In the genomic region with DNA sequence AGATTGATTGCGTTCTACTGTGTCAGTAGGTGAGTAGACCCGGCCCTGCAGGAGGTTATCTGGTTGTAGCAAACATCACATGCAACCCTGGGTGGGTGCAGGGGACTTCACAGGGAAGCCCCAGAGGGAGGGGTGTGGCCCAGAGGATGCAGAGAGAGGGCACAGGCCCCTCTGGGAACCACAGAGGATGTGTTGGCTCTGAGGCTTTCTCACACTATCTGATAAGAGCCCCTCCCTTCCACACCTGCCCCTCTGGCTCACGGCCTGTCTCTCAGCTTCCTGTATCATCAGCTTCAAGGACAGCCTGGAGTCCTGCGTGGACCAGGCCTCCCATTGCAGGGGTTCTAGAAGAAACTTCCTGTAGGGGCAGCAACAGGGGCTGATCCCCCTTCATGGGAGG, we compare ENCODE assay signal across 8 cellular contexts.
DNase-seq lines count a peak whose midpoint lies in the region; ATAC-seq, FAIRE-seq and TF ChIP-seq lines count a peak whose summit lies in the region.

No MANE protein-coding gene starts in this region.

- CTCF ChIA-PET in activated CD8-positive, alpha-beta T cell treated with anti-CD3 and anti-CD28 coated beads for 36 hours (lab: Charles Lee): interaction anchor here (0.7 to 4.4 kb wide), 6 partner anchors 12 to 65 kb away, joined by 3 to 38 read pairs (median 4); no protein-coding TSS in a partner anchor

- intact Hi-C loops in activated CD8-positive, alpha-beta T cell treated with anti-CD3 and anti-CD28 coated beads for 36 hours (cut with micrococcal nuclease): loop anchor here (5.0 kb wide), 1 partner anchor 37 kb away; no protein-coding TSS in a partner anchor

- FAIRE-seq in GM18507 (lab: Jason Lieb, UNC): peak; percentile 94

- peaks cover 49% of the 10 kb centered on the region for H3K4me1 Mint-ChIP-seq in activated CD8-positive, alpha-beta T cell treated with anti-CD3 and anti-CD28 coated beads for 36 hours (ENCODE audit: low read depth)

- POLR2A ChIA-PET in activated CD8-positive, alpha-beta T cell treated with anti-CD3 and anti-CD28 coated beads for 36 hours (lab: Charles Lee): interaction anchor here (0.6 to 2.1 kb wide), 2 partner anchors 36 to 64 kb away, joined by 5 to 9 read pairs; no protein-coding TSS in a partner anchor

- peaks cover 2% of the 10 kb centered on the region for H3K9me3 Mint-ChIP-seq in activated CD8-positive, alpha-beta T cell treated with anti-CD3 and anti-CD28 coated beads for 36 hours

- peak; percentile 66 for ATAC-seq in HG02943 (IDR thresholded peaks at IDR 0.05; ENCODE audit: low read depth, unreplicated experiment)
- peak; percentile 95 for ATAC-seq in activated CD8-positive, alpha-beta T cell treated with anti-CD3 and anti-CD28 coated beads for 36 hours
- no peak for ATAC-seq in HG03520 (IDR thresholded peaks at IDR 0.05; ENCODE audit: unreplicated experiment)

- no peaks in the 10 kb centered on the region for H3K4me1 ChIP-seq in HAP-1

- peak overlapping the region; percentile 38 for H3K4me3 Mint-ChIP-seq in activated CD8-positive, alpha-beta T cell treated with anti-CD3 and anti-CD28 coated beads for 36 hours

- H3K36me3 ChIP-seq in HAP-1 (replicated peaks): no peaks in the 10 kb centered on the region

- in situ Hi-C loops in HAP-1 (cut with MboI; ENCODE audit: low sequenced_read_pairs): no loop called here

- H3K4me3 ChIP-seq in HAP-1: no peak overlapping the region

- DNase-seq in GM18507 (ENCODE audit: extremely low spot score, insufficient read length, low read depth): peak; percentile 35
- DNase-seq in activated CD8-positive, alpha-beta T cell treated with anti-CD3 and anti-CD28 coated beads for 36 hours: peak; percentile 89
- peak; percentile 12 for DNase-seq in stimulated activated CD4-positive, alpha-beta T cell treated with anti-CD3 and anti-CD28 coated beads, Interleukin-12 subunit alpha, Interleukin-12 subunit beta, amount 100 ng/mL, for 4 hours
- no peak for DNase-seq in GM03348 (ENCODE audit: low spot score)
- DNase-seq in C1 segment of cervical spinal cord (lab: John Stamatoyannopoulos, UW): no peak
- no peak for DNase-seq in HAP-1 (ENCODE audit: low spot score in 2 of 2)

- no peak for TF ChIP-seq CTCF in activated CD8-positive, alpha-beta T cell treated with anti-CD3 and anti-CD28 coated beads for 36 hours (IDR thresholded peaks at IDR 0.05)

- H3K27me3 ChIP-seq in HAP-1 (ENCODE audit: low read depth): no peaks in the 10 kb centered on the region

- H3K36me3 Mint-ChIP-seq in activated CD8-positive, alpha-beta T cell treated with anti-CD3 and anti-CD28 coated beads for 36 hours (ENCODE audit: low read depth): peaks cover 44% of the 10 kb centered on the region

- H3K27ac Mint-ChIP-seq in activated CD8-positive, alpha-beta T cell treated with anti-CD3 and anti-CD28 coated beads for 36 hours: peak overlapping the region; percentile 89

- no peaks in the 10 kb centered on the region for H3K27me3 Mint-ChIP-seq in activated CD8-positive, alpha-beta T cell treated with anti-CD3 and anti-CD28 coated beads for 36 hours

- no peaks in the 10 kb centered on the region for H3K9me3 ChIP-seq in HAP-1

Comparison
In these comparisons a context has a peak if more than half of its experiments do, and no peak if none do; other contexts are left out.
1. DNase-seq: peak in GM18507 (single experiment), activated CD8-positive, alpha-beta T cell treated with anti-CD3 and anti-CD28 coated beads for 36 hours (single experiment) and stimulated activated CD4-positive, alpha-beta T cell treated with anti-CD3 and anti-CD28 coated beads, Interleukin-12 subunit alpha, Interleukin-12 subunit beta, amount 100 ng/mL, for 4 hours (single experiment); none in GM03348 (single experiment), C1 segment of cervical spinal cord (0 of 14) and HAP-1 (0 of 2).